ENCODE assay signal across 8 cellular contexts in genomic region chr15:20356444-20357138, GRCh38.
DNase-seq lines count a peak whose midpoint lies in the region; ATAC-seq lines count a peak whose summit lies in the region.

No MANE protein-coding gene starts in this region.

- DNase-seq in CD1c-positive myeloid dendritic cell (ENCODE audit: extremely low spot score) (peak; percentile 92), GM23248 (peak; percentile 50), RPMI7951 (ENCODE audit: low read depth) (peak; percentile 69), iPS-NIHi11 (ENCODE audit: low spot score) (peak; percentile 79), NCI-H524 treated with DMSO at 0.1 percent for 48 hours (lab: John Stamatoyannopoulos, UW) (no peak), DMS 273 (lab: John Stamatoyannopoulos, UW; ENCODE audit: unreplicated experiment) (no peak)
- peak; percentile 86 for DNase-seq in activated naive CD8-positive, alpha-beta T cell treated with anti-CD3 and anti-CD28 coated beads, Interleukin-2, amount 10 ng/mL, durations not matched to agents 7 days and 5 days
- peak; percentile 84 for DNase-seq in stimulated activated CD4-positive, alpha-beta T cell treated with anti-CD3 and anti-CD28 coated beads, Interleukin-4, amount 100 ng/mL, for 1 hour

- no peak overlapping the region for H3K4me3 ChIP-seq in GM23248

- no peak overlapping the region for H3K27ac ChIP-seq in GM23248

- H3K4me1 Mint-ChIP-seq in activated naive CD8-positive, alpha-beta T cell treated with anti-CD3 and anti-CD28 coated beads, Interleukin-2, amount 10 ng/mL, durations not matched to agents 7 days and 5 days, result no peaks in the 10 kb centered on the region

- in situ Hi-C loops in GM23248 (cut with MboI), result no loop called here

- peak; percentile 55 for ATAC-seq in activated naive CD8-positive, alpha-beta T cell treated with anti-CD3 and anti-CD28 coated beads, Interleukin-2, amount 10 ng/mL, durations not matched to agents 7 days and 5 days (ENCODE audit: low read depth)

- H3K9me3 Mint-ChIP-seq in activated naive CD8-positive, alpha-beta T cell treated with anti-CD3 and anti-CD28 coated beads, Interleukin-2, amount 10 ng/mL, durations not matched to agents 7 days and 5 days, result no peaks in the 10 kb centered on the region

- no peaks in the 10 kb centered on the region for H3K4me1 ChIP-seq in GM23248 (ENCODE audit: insufficient read depth)

- no peak overlapping the region for H3K4me2 ChIP-seq in GM23248 (ENCODE audit: unreplicated experiment)

- H3K36me3 Mint-ChIP-seq in activated naive CD8-positive, alpha-beta T cell treated with anti-CD3 and anti-CD28 coated beads, Interleukin-2, amount 10 ng/mL, durations not matched to agents 7 days and 5 days, result no peaks in the 10 kb centered on the region

- POLR2A ChIA-PET in activated naive CD8-positive, alpha-beta T cell treated with anti-CD3 and anti-CD28 coated beads, Interleukin-2, amount 10 ng/mL, durations not matched to agents 7 days and 5 days (lab: Charles Lee), result interaction anchor here (0.9 to 1.1 kb wide), 2 partner anchors 1865 to 1867 kb away, joined by 3 to 4 read pairs; no protein-coding TSS in a partner anchor

- no peaks in the 10 kb centered on the region for H3K79me2 ChIP-seq in GM23248 (ENCODE audit: insufficient read depth)

- H3K27me3 ChIP-seq in GM23248 (replicated peaks; ENCODE audit: insufficient read depth), result no peaks in the 10 kb centered on the region

- no peaks in the 10 kb centered on the region for H3K27me3 Mint-ChIP-seq in activated naive CD8-positive, alpha-beta T cell treated with anti-CD3 and anti-CD28 coated beads, Interleukin-2, amount 10 ng/mL, durations not matched to agents 7 days and 5 days

- H3K9me3 ChIP-seq in GM23248 (ENCODE audit: low read depth), result no peaks in the 10 kb centered on the region

- no peaks in the 10 kb centered on the region for H4K20me1 ChIP-seq in GM23248 (ENCODE audit: insufficient read depth)

- no peaks in the 10 kb centered on the region for H3K9me2 ChIP-seq in GM23248 (ENCODE audit: insufficient read depth)

- peak overlapping the region; percentile 75 for H3K27ac Mint-ChIP-seq in activated naive CD8-positive, alpha-beta T cell treated with anti-CD3 and anti-CD28 coated beads, Interleukin-2, amount 10 ng/mL, durations not matched to agents 7 days and 5 days

- WGBS in GM23248 (ENCODE audit: low coverage in 1 of 2, low lambda C conversion rate in 2 of 2, missing lambda C conversion rate in 2 of 2), 2 experiments, result 58 to 59% methylated on average over 27 of the region's 27 CpGs

- no peak overlapping the region for H3K4me3 Mint-ChIP-seq in activated naive CD8-positive, alpha-beta T cell treated with anti-CD3 and anti-CD28 coated beads, Interleukin-2, amount 10 ng/mL, durations not matched to agents 7 days and 5 days

- no peaks in the 10 kb centered on the region for H3F3A ChIP-seq in GM23248 (ENCODE audit: insufficient read depth)

- no peaks in the 10 kb centered on the region for H3K36me3 ChIP-seq in GM23248 (ENCODE audit: low read depth)

- no peak overlapping the region for H2AFZ ChIP-seq in GM23248

- H3K9ac ChIP-seq in GM23248, result no peak overlapping the region

Comparison
In these comparisons a context has a peak if more than half of its experiments do, and no peak if none do; other contexts are left out.
1. DNase-seq: peak in CD1c-positive myeloid dendritic cell (single experiment), GM23248 (single experiment), RPMI7951 (single experiment), activated naive CD8-positive, alpha-beta T cell treated with anti-CD3 and anti-CD28 coated beads, Interleukin-2, amount 10 ng/mL, durations not matched to agents 7 days and 5 days (single experiment), iPS-NIHi11 (single experiment) and stimulated activated CD4-positive, alpha-beta T cell treated with anti-CD3 and anti-CD28 coated beads, Interleukin-4, amount 100 ng/mL, for 1 hour (single experiment); none in NCI-H524 treated with DMSO at 0.1 percent for 48 hours (single experiment) and DMS 273 (single experiment).